In the genomic region with DNA sequence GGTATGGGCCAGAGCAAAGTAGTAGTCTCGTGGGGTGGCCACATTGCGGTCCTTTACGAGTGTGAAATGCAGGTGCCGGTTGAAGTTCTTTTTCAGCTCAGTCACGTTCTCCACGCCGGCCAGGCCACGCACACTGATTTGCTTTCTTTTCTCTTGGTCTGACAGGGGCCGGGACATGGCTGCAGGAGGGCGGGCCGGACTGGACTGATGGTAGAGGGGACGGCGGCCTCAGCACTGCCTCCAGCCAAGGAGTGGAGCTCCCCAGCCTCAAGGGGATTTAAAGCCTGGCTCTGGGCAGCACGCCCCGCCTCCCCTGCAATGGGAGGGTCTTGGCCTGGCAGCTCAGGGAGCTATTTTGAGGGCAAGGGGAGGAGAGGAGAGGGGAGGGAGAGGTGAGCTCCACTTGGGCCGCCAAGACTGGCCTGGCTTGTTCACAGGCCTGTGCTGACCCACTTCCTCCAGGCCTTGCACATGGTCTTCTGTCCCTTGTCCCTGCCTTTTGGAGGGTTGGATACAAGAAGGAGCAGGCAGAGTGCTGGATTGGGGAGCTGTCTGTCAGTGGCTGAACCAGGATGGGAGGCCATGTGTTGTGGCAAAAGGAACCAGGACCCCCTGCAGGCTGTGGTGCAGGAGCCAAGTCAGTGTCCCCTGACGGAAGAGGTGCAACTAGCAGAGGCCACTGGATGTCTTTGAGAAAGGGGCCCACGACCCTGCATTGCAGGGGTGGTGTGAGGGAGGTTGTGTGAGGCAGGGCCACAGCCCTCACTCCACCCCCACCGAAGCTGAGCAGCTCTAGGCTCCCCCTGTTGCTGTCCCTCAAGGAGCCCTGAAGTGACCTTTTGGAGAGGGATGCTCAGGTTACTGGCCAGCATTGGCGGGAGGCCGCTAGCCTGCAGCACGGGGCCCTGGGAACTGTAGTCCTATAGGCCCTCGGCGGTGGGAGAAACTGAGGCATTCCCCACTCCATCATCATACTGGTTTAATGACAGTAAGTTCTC, we compare ENCODE assay signal across 8 cellular contexts. TPM values are rescaled to one million over a fixed set of nuclear protein-coding genes. Genes with fewer than 3 reads are reported as not detected.
DNase-seq lines count a peak whose midpoint lies in the region; ATAC-seq and TF ChIP-seq lines count a peak whose summit lies in the region.

PYGM (minus strand) TSS at position 253 of the 998 bp plus-strand sequence; CDS start at position 177, 76 bp downstream.

- H3K4me3 ChIP-seq in heart left ventricle = peak within 1 kb of the TSS; percentile 2 to 61 (median 44)

- peaks cover 0 to 35% (median 30%) of the 10 kb centered on the region in 9 donors for H3K36me3 ChIP-seq in heart left ventricle

- H3K9me3 Mint-ChIP-seq in activated CD8-positive, alpha-beta T cell treated with anti-CD3 and anti-CD28 coated beads, Interleukin-2, amount 10 ng/mL, durations not matched to agents 7 days and 5 days (ENCODE audit: insufficient read depth) = no peaks in the 10 kb centered on the region
- no peaks in the 10 kb centered on the region for H3K9me3 Mint-ChIP-seq in progenitor cell of endocrine pancreas (ENCODE audit: low read depth)

- peak within 1 kb of the TSS; percentile 22 to 89 (median 76) for H3K27ac ChIP-seq in heart left ventricle

- peaks cover 57% of the 10 kb centered on the region for H3K4me1 Mint-ChIP-seq in activated CD8-positive, alpha-beta T cell treated with anti-CD3 and anti-CD28 coated beads, Interleukin-2, amount 10 ng/mL, durations not matched to agents 7 days and 5 days (ENCODE audit: low read depth)
- peaks cover 35% of the 10 kb centered on the region for H3K4me1 Mint-ChIP-seq in progenitor cell of endocrine pancreas (ENCODE audit: low read depth)

- H3K4me1 ChIP-seq in heart left ventricle = peaks cover 11 to 66% (median 52%) of the 10 kb centered on the region in 12 donors

- POLR2A ChIA-PET in activated CD8-positive, alpha-beta T cell treated with anti-CD3 and anti-CD28 coated beads, Interleukin-2, amount 10 ng/mL, durations not matched to agents 7 days and 5 days (lab: Charles Lee) = interaction anchor here (0.9 to 2.2 kb wide), 5 partner anchors 8 to 19 kb away, joined by 4 to 23 read pairs (median 12); partner anchors contain the start of genes RASGRP2 and SF1

- in situ Hi-C loops in GM13977 (cut with MboI; ENCODE audit: low pct_unique_long_range_greater_than_20kb, low sequenced_read_pairs, unreplicated experiment) = no loop called here

- ATAC-seq in activated CD8-positive, alpha-beta T cell treated with anti-CD3 and anti-CD28 coated beads, Interleukin-2, amount 10 ng/mL, durations not matched to agents 7 days and 5 days = no peak
- ATAC-seq in heart left ventricle (peak; percentile 81 to 86 (median 84)), GM18909 (IDR thresholded peaks at IDR 0.05; ENCODE audit: poor library complexity, unreplicated experiment) (no peak), HG03196 (IDR thresholded peaks at IDR 0.05; ENCODE audit: unreplicated experiment) (no peak)

- no peaks in the 10 kb centered on the region for H3K9me3 ChIP-seq in heart left ventricle

- no peaks in the 10 kb centered on the region for H3K27me3 Mint-ChIP-seq in activated CD8-positive, alpha-beta T cell treated with anti-CD3 and anti-CD28 coated beads, Interleukin-2, amount 10 ng/mL, durations not matched to agents 7 days and 5 days (ENCODE audit: low read depth)
- H3K27me3 Mint-ChIP-seq in progenitor cell of endocrine pancreas = no peaks in the 10 kb centered on the region

- intact Hi-C loops in heart left ventricle (cut with DNase I) = no loop called here

- CTCF ChIA-PET in activated CD8-positive, alpha-beta T cell treated with anti-CD3 and anti-CD28 coated beads, Interleukin-2, amount 10 ng/mL, durations not matched to agents 7 days and 5 days (lab: Charles Lee) = interaction anchor here (0.8 to 7.4 kb wide), 2 partner anchors 13 to 19 kb away, joined by 3 to 149 read pairs; partner anchors contain the start of genes RASGRP2 and SF1

- DNase-seq in GM13977 (ENCODE audit: low spot score) (peak; percentile 28), heart left ventricle (peak; percentile 85 to 93 (median 90)), progenitor cell of endocrine pancreas (ENCODE audit: low spot score, unreplicated experiment) (no peak), occipital lobe (lab: John Stamatoyannopoulos, UW) (no peak), NCI-H1092 (lab: John Stamatoyannopoulos, UW) (no peak)
- DNase-seq in activated CD8-positive, alpha-beta T cell treated with anti-CD3 and anti-CD28 coated beads, Interleukin-2, amount 10 ng/mL, durations not matched to agents 7 days and 5 days = no peak

- TF ChIP-seq POLR2A in heart left ventricle (IDR thresholded peaks at IDR 0.05) = peak; percentile 62 to 74

- H3K36me3 Mint-ChIP-seq in activated CD8-positive, alpha-beta T cell treated with anti-CD3 and anti-CD28 coated beads, Interleukin-2, amount 10 ng/mL, durations not matched to agents 7 days and 5 days (ENCODE audit: low read depth) = peaks cover 38% of the 10 kb centered on the region
- peaks cover 20% of the 10 kb centered on the region for H3K36me3 Mint-ChIP-seq in progenitor cell of endocrine pancreas (ENCODE audit: insufficient read depth)

- peak within 1 kb of the TSS; percentile 63 for H3K4me3 Mint-ChIP-seq in activated CD8-positive, alpha-beta T cell treated with anti-CD3 and anti-CD28 coated beads, Interleukin-2, amount 10 ng/mL, durations not matched to agents 7 days and 5 days
- no peak within 1 kb of the TSS for H3K4me3 Mint-ChIP-seq in progenitor cell of endocrine pancreas (ENCODE audit: low read depth)

- H3K27ac Mint-ChIP-seq in activated CD8-positive, alpha-beta T cell treated with anti-CD3 and anti-CD28 coated beads, Interleukin-2, amount 10 ng/mL, durations not matched to agents 7 days and 5 days = peak within 1 kb of the TSS; percentile 86
- peak within 1 kb of the TSS; percentile 44 for H3K27ac Mint-ChIP-seq in progenitor cell of endocrine pancreas

- no peak for TF ChIP-seq CTCF in GM13977 (IDR thresholded peaks at IDR 0.05; ENCODE audit: extremely low read depth, insufficient read depth, missing control alignments)
- TF ChIP-seq CTCF in heart left ventricle (IDR thresholded peaks at IDR 0.05) = peak in 1 of 12 donors; percentile 1
- no peak for TF ChIP-seq CTCF in progenitor cell of endocrine pancreas (IDR thresholded peaks at IDR 0.05; ENCODE audit: unreplicated experiment)

- no peaks in the 10 kb centered on the region for H3K27me3 ChIP-seq in heart left ventricle

- WGBS in heart left ventricle, 4 donors = 18 to 25% (median 23%) methylated on average over 19 to 24 of the region's 24 CpGs

RNA-seq across cellular contexts. Expression of gene PYGM, which starts in this region (rescaled TPM):
- total RNA-seq in activated CD8-positive, alpha-beta T cell treated with anti-CD3 and anti-CD28 coated beads, Interleukin-2, amount 10 ng/mL, durations not matched to agents 7 days and 5 days = 1 to 10 TPM; 2.9 to 4.7 TPM
- 100 to 1,000 TPM in 4 of 9 donors, 10 to 100 TPM in 5; 51.6 to 167 (median 89.9) TPM for total RNA-seq in heart left ventricle
- polyA plus RNA-seq in heart left ventricle = 10 to 100 TPM; 10.3 to 71.8 TPM
- total RNA-seq in progenitor cell of endocrine pancreas = 1.4 and 1.6 TPM in 2 replicates
- 1.2 TPM for total RNA-seq in occipital lobe

Comparison
In these comparisons a context has a peak if more than half of its experiments do, and no peak if none do; other contexts are left out.
1. RNA of gene PYGM (total RNA-seq): 51.6 to 167 TPM in heart left ventricle; 2.9 to 4.7 TPM in activated CD8-positive, alpha-beta T cell treated with anti-CD3 and anti-CD28 coated beads, Interleukin-2, amount 10 ng/mL, durations not matched to agents 7 days and 5 days, 1.4 to 1.6 TPM in progenitor cell of endocrine pancreas and 1.2 TPM in occipital lobe (single experiment); every median in the first group is over 4 times any median in the second.
2. DNase-seq: peak in GM13977 (single experiment) and heart left ventricle (5 of 5); none in activated CD8-positive, alpha-beta T cell treated with anti-CD3 and anti-CD28 coated beads, Interleukin-2, amount 10 ng/mL, durations not matched to agents 7 days and 5 days (single experiment), progenitor cell of endocrine pancreas (single experiment), occipital lobe (single experiment) and NCI-H1092 (single experiment).
3. ATAC-seq: peak in heart left ventricle (4 of 4); none in activated CD8-positive, alpha-beta T cell treated with anti-CD3 and anti-CD28 coated beads, Interleukin-2, amount 10 ng/mL, durations not matched to agents 7 days and 5 days (single experiment), GM18909 (single experiment) and HG03196 (single experiment).